ENCODE assay signal across 8 cellular contexts in the genomic region with DNA sequence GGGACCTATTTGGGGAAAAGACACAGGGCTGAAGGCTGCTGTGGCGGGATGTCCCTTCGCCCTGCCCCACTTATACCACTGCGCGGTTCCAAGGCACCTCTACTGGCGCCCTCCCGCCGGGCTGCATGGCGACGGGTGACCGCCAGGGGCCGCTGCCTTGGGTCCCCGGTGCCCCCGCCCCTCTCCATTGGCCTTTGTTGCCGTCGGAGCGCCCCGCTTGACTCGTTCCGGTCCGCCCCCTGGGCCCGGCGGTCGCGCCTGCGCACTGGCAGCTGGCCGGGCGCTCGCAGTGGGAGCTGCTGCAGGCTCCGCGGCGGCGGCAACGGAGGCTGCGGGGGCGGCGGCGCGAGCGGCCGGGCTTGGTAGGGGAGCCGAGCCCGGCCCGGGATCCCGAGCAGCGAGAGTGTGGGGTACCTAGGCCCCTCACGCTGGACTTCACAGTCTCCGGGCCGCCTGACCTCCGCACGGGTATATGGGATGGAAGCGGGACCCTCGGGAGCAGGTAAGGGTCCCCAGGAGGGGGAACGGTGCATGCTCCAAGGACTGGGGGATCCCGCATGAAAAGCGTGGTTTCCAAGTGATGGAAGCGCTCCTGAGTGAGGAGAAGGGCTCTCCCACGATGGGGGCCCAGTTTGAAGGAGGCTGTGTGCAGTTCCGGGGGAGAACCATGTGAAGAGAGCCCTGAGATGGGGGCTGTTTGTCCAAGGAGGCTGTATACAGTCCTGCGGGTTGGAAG. TPM values are rescaled to one million over a fixed set of nuclear protein-coding genes. Genes with fewer than 3 reads are reported as not detected.
DNase-seq lines count a peak whose midpoint lies in the region; ATAC-seq lines count a peak whose summit lies in the region.

Gene AGO1 (plus strand): TSS at position 265 of the 736 bp plus-strand sequence. CDS start 213 bp downstream, at position 478.

- peak within 1 kb of the TSS; percentile 42 for H2BK120ac ChIP-seq in mesenchymal stem cell (ENCODE audit: low read depth, low read length)

- under 1% methylated on average over 57 of the region's 59 CpGs for WGBS in mesenchymal stem cell

- H2BK5ac ChIP-seq in mesenchymal stem cell (ENCODE audit: low read depth, low read length, poor library complexity, severe bottlenecking): peak within 1 kb of the TSS; percentile 63

- H3K9ac ChIP-seq in mesenchymal stem cell (ENCODE audit: low read length): peak within 1 kb of the TSS; percentile 94

- peak within 1 kb of the TSS in 1 of 2 experiments; percentile 90 for H3K23ac ChIP-seq in mesenchymal stem cell (ENCODE audit: low read length in 2 of 2)

- peak within 1 kb of the TSS; percentile 59 to 86 for H3K18ac ChIP-seq in mesenchymal stem cell (ENCODE audit: low read depth in 1 of 2, low read length in 2 of 2)

- H2AFZ ChIP-seq in mesenchymal stem cell (ENCODE audit: low read depth, low read length): peak within 1 kb of the TSS; percentile 89

- H3K4me2 ChIP-seq in mesenchymal stem cell (ENCODE audit: low read length, poor library complexity, severe bottlenecking): peak within 1 kb of the TSS; percentile 94

- peaks cover 0 to 7% of the 10 kb centered on the region in 2 experiments for H3K27me3 ChIP-seq in mesenchymal stem cell (ENCODE audit: control insufficient read depth in 1 of 2, insufficient read depth in 1 of 2, low read length in 2 of 2)

- no peak within 1 kb of the TSS for H2AK5ac ChIP-seq in mesenchymal stem cell (ENCODE audit: low read length, severe bottlenecking)

- ATAC-seq in GM21381 (IDR thresholded peaks at IDR 0.05; ENCODE audit: unreplicated experiment): peak; percentile 89
- peak; percentile 95 for ATAC-seq in effector memory CD8-positive, alpha-beta T cell (replicated peaks)

- peak within 1 kb of the TSS; percentile 91 to 99 for H3K4me3 ChIP-seq in mesenchymal stem cell (ENCODE audit: insufficient read depth in 1 of 2, low read depth in 1 of 2, low read length in 2 of 2)

- peaks cover 2% of the 10 kb centered on the region for H3K36me3 Mint-ChIP-seq in effector memory CD8-positive, alpha-beta T cell (ENCODE audit: insufficient read depth)

- H4K91ac ChIP-seq in mesenchymal stem cell (ENCODE audit: low read length): peak within 1 kb of the TSS; percentile 52

- peaks cover 24% of the 10 kb centered on the region for H3K79me1 ChIP-seq in mesenchymal stem cell (replicated peaks; ENCODE audit: low read length, poor library complexity, severe bottlenecking)

- H3K4me3 Mint-ChIP-seq in effector memory CD8-positive, alpha-beta T cell: peak within 1 kb of the TSS; percentile 98 to 99

- H3K27me3 Mint-ChIP-seq in effector memory CD8-positive, alpha-beta T cell: peaks cover 0 to 6% of the 10 kb centered on the region in 2 donors

- H3K9me3 Mint-ChIP-seq in effector memory CD8-positive, alpha-beta T cell: no peaks in the 10 kb centered on the region

- H4K8ac ChIP-seq in mesenchymal stem cell (ENCODE audit: low read length): peak within 1 kb of the TSS; percentile 82

- in situ Hi-C loops in Caki2 (cut with HindIII; ENCODE audit: low pct_unique_long_range_greater_than_20kb, low sequenced_read_pairs): no loop called here

- H3K27ac Mint-ChIP-seq in effector memory CD8-positive, alpha-beta T cell: peak within 1 kb of the TSS; percentile 93

- H2BK15ac ChIP-seq in mesenchymal stem cell (ENCODE audit: low read depth, poor library complexity, severe bottlenecking): peak within 1 kb of the TSS; percentile 60

- peaks cover 19% of the 10 kb centered on the region for H3K4me1 ChIP-seq in mesenchymal stem cell (ENCODE audit: control insufficient read depth, insufficient read depth, low read depth, low read length)

- no peak within 1 kb of the TSS for H3K27ac ChIP-seq in mesenchymal stem cell (ENCODE audit: low read length, poor library complexity, severe bottlenecking)

- peaks cover 33 to 40% of the 10 kb centered on the region in 2 donors for H3K4me1 Mint-ChIP-seq in effector memory CD8-positive, alpha-beta T cell (ENCODE audit: low read depth in 2 of 2)

- peak within 1 kb of the TSS; percentile 81 to 82 for H3K4ac ChIP-seq in mesenchymal stem cell (ENCODE audit: low read depth in 1 of 2, low read length in 2 of 2)

- H3K14ac ChIP-seq in mesenchymal stem cell (ENCODE audit: low read length in 2 of 2): peak within 1 kb of the TSS in 1 of 2 experiments; percentile 50

- no peak within 1 kb of the TSS for H2BK12ac ChIP-seq in mesenchymal stem cell (ENCODE audit: low read length in 2 of 2)

- H3K36me3 ChIP-seq in mesenchymal stem cell (ENCODE audit: control insufficient read depth in 1 of 2, insufficient read depth in 2 of 2, low read depth in 1 of 2, low read length in 2 of 2): no peaks in the 10 kb centered on the region

- DNase-seq in Caki2 (ENCODE audit: low read depth): peak; percentile 79
- peak in 73 of 76 experiments; percentile 56 to 95 (median 88) for DNase-seq in HUDEP-2 (lab: John Stamatoyannopoulos, UW; ENCODE audit: unreplicated experiment in 76 of 76)
- DNase-seq in NOMO-1 treated with DMSO at 0.1 percent for 48 hours (lab: John Stamatoyannopoulos, UW; ENCODE audit: unreplicated experiment): peak; percentile 91
- peak; percentile 93 to 94 for DNase-seq in activated CD8-positive, alpha-beta memory T cell treated with anti-CD3 and anti-CD28 coated beads for 4 hours (ENCODE audit: low read depth in 2 of 2)
- DNase-seq in effector memory CD8-positive, alpha-beta T cell: peak; percentile 97 to 98 (median 98)
- peak; percentile 92 for DNase-seq in mesenchymal stem cell
- peak; percentile 92 for DNase-seq in stimulated activated CD8-positive, alpha-beta memory T cell treated with anti-CD3 and anti-CD28 coated beads, Interleukin-12 subunit alpha, Interleukin-12 subunit beta, amount 100 ng/mL, for 24 hours (ENCODE audit: extremely low read depth)

- no peaks in the 10 kb centered on the region for H3K9me3 ChIP-seq in mesenchymal stem cell (ENCODE audit: control insufficient read depth, low read length)

RNA-seq across cellular contexts. Expression of gene AGO1, which starts in this region (rescaled TPM):
- 5.0 and 8.4 TPM in 2 replicates for total RNA-seq in Caki2 (2014; rRNA removed; shearing (Covaris generic); ENCODE audit: low replicate concordance)
- polyA plus RNA-seq in mesenchymal stem cell (2013, experiment 1 of 2): 9.2 TPM
- polyA plus RNA-seq in mesenchymal stem cell (2013, experiment 2 of 2): 9.3 TPM
